24 cellular contexts compared by ENCODE assay signal in the genomic region with DNA sequence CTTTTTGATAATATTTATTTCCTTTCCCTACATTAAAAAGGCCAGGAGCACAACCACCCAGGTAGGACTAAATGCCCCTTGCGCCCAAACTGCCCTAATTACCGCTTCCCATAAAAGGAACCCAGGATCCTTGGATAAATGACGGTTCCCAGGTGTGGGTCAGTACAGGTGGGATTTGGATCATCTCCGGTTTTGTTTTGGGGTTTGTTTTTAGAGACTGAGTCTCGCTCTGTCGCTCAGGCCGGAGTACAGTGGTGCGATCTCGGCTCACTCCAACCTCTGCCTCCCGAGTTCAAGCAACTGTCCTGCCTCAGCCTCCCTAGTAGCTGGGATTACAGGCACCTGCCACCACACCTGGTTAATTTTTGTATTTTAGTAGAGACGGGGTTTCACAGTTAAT.
"Had no signal": no experiment of that assay in that cellular context is flagged by ENCODE, and none has a peak within 500 bp of the region (broad histone marks: within the 10 kb centered on the region; RNA-seq: fewer than 3 reads in every experiment).

No MANE protein-coding gene starts in this region.

- H3K27me3 ChIP-seq: esophagus squamous epithelium, neutrophil, suprapubic skin had no signal

- H3K4me3 Mint-ChIP-seq: activated naive CD4-positive, alpha-beta T cell treated with anti-CD3 and anti-CD28 coated beads for 36 hours; memory B cell; naive thymus-derived CD4-positive, alpha-beta T cell; T-cell had no signal

- H3K4me1 ChIP-seq: suprapubic skin had no signal

- FAIRE-seq: colon, keratinocyte had no signal

- H3K27me3 Mint-ChIP-seq: memory B cell; naive thymus-derived CD4-positive, alpha-beta T cell; T-cell had no signal

- H3K9me3 Mint-ChIP-seq: activated naive CD4-positive, alpha-beta T cell treated with anti-CD3 and anti-CD28 coated beads for 36 hours; activated T-helper 2 cell treated with anti-CD3 and anti-CD28 coated beads, Interferon-gamma antibody, Interleukin-2, Interleukin-4, amounts not matched to agents 10 μg/mL and 5 μg/mL and 100 μg/mL, durations not matched to agents 14 hours and 24 hours and 36 hours; memory B cell; naive thymus-derived CD4-positive, alpha-beta T cell; T-cell had no signal

- H3K27ac ChIP-seq: esophagus squamous epithelium, neutrophil, suprapubic skin had no signal

- H3K27ac Mint-ChIP-seq: activated naive CD4-positive, alpha-beta T cell treated with anti-CD3 and anti-CD28 coated beads for 36 hours; activated T-helper 2 cell treated with anti-CD3 and anti-CD28 coated beads, Interferon-gamma antibody, Interleukin-2, Interleukin-4, amounts not matched to agents 10 μg/mL and 5 μg/mL and 100 μg/mL, durations not matched to agents 14 hours and 24 hours and 36 hours; memory B cell; T-cell had no signal

- DNase-seq: activated CD4-positive, alpha-beta T cell treated with anti-CD3 and anti-CD28 coated beads, Interleukin-2, amount 50 U/mL, for 48 hours; activated CD4-positive, CD25-positive, alpha-beta regulatory T cell treated with anti-CD3 and anti-CD28 coated beads, Interleukin-2, amount 50 U/mL, for 72 hours; activated naive CD4-positive, alpha-beta T cell treated with anti-CD3 and anti-CD28 coated beads for 36 hours; activated T-cell treated with anti-CD3 and anti-CD28 coated beads for 4 hours; amniotic stem cell; esophagus squamous epithelium; hippocampal formation; left ventricle myocardium superior; mucosa of descending colon; naive thymus-derived CD4-positive, alpha-beta T cell; posterior cingulate gyrus; retina; SK-N-SH; stimulated activated CD4-positive, alpha-beta T cell treated with anti-CD3 and anti-CD28 coated beads, Interleukin-2, amount 100 ng/mL, for 48 hours; stimulated activated naive CD4-positive, alpha-beta T cell; T-cell; T1000; trophoblast cell had no signal

- ATAC-seq: left ventricle myocardium superior; mucosa of descending colon; naive thymus-derived CD4-positive, alpha-beta T cell; T-cell had no signal

- H3K4me2 ChIP-seq: SK-N-SH had no signal

- H3K9ac ChIP-seq: SK-N-SH had no signal

- H3K9me3 ChIP-seq: esophagus squamous epithelium, mucosa of descending colon, neutrophil, SK-N-SH, suprapubic skin had no signal

- H3K4me3 ChIP-seq: esophagus squamous epithelium, mucosa of descending colon, suprapubic skin had no signal
